ENCODE assay signal across 18 cellular contexts in genomic region chr1:55321947-55322346, GRCh38.
DNase-seq lines count a peak whose midpoint lies in the region; ATAC-seq, FAIRE-seq and TF ChIP-seq lines count a peak whose summit lies in the region.
"Had no signal": no experiment of that assay in that cellular context is flagged by ENCODE, and none has a peak within 500 bp of the region (broad histone marks: within the 10 kb centered on the region; RNA-seq: fewer than 3 reads in every experiment).

No MANE protein-coding gene starts in this region.

- H3K27ac Mint-ChIP-seq in CD14-positive monocyte = no peak overlapping the region
- H3K27ac Mint-ChIP-seq: activated CD4-positive, alpha-beta T cell treated with anti-CD3 and anti-CD28 coated beads, Interleukin-2, amount 10 ng/mL, durations not matched to agents 7 days and 5 days; activated naive CD8-positive, alpha-beta T cell treated with anti-CD3 and anti-CD28 coated beads, Interleukin-2, amount 10 ng/mL, durations not matched to agents 7 days and 5 days; IgD-negative memory B cell had no signal

- H3K36me3 ChIP-seq in colonic mucosa = no peaks in the 10 kb centered on the region
- H3K36me3 ChIP-seq: BLaER1 treated with 17β-estradiol and CSF1 and Interleukin-3, amounts not matched to agents 10 nM and 100 nM; HAP-1; uterus had no signal

- TF ChIP-seq CTCF in A549 (IDR thresholded peaks at IDR 0.05) (no peak), epithelial cell of esophagus (IDR thresholded peaks at IDR 0.05; ENCODE audit: insufficient read depth, low read depth, low read length, missing control alignments) (no peak), CD14-positive monocyte (IDR thresholded peaks at IDR 0.05) (no peak), colonic mucosa (IDR thresholded peaks at IDR 0.05) (no peak)

- peaks cover 44% of the 10 kb centered on the region for H3K4me1 ChIP-seq in A549
- no peaks in the 10 kb centered on the region for H3K4me1 ChIP-seq in colonic mucosa
- H3K4me1 ChIP-seq: uterus had no signal

- H3K4me3 ChIP-seq in A549 (no peak overlapping the region), epithelial cell of esophagus (ENCODE audit: low read length) (no peak overlapping the region), colonic mucosa (no peak overlapping the region)
- H3K4me3 ChIP-seq: BLaER1 treated with 17β-estradiol and CSF1 and Interleukin-3, amounts not matched to agents 10 nM and 100 nM; GM12878; HAP-1; hepatocyte; uterus had no signal

- TF ChIP-seq RAD21 in A549 (conservative IDR thresholded peaks at IDR 0.05 in 1 of 2, IDR thresholded peaks at IDR 0.05 in 1 of 2) = no peak

- H3K27me3 ChIP-seq in colonic mucosa = no peaks in the 10 kb centered on the region
- H3K27me3 ChIP-seq: BLaER1 treated with 17β-estradiol and CSF1 and Interleukin-3, amounts not matched to agents 10 nM and 100 nM; hepatocyte; uterus had no signal

- CTCF ChIA-PET in A549 (lab: Yijun Ruan, JAX) = no interaction called here

- DNase-seq in A549 (ENCODE audit: low read depth in 1 of 2, low spot score in 1 of 2) = peak; percentile 28 to 66
- DNase-seq in DMS53 (lab: John Stamatoyannopoulos, UW) = peak; percentile 85
- DNase-seq in NCI-H2171 (lab: John Stamatoyannopoulos, UW) = peak; percentile 13
- peak; percentile 29 for DNase-seq in epithelial cell of esophagus (ENCODE audit: low read depth)
- DNase-seq in caudate nucleus (lab: John Stamatoyannopoulos, UW) = no peak
- DNase-seq in CD14-positive monocyte (ENCODE audit: low spot score) = no peak
- no peak for DNase-seq in posterior vena cava (ENCODE audit: low spot score)
- DNase-seq in colonic mucosa = no peak
- DNase-seq: activated CD4-positive, alpha-beta T cell treated with anti-CD3 and anti-CD28 coated beads, Interleukin-2, amount 10 ng/mL, durations not matched to agents 7 days and 5 days; activated naive CD8-positive, alpha-beta T cell treated with anti-CD3 and anti-CD28 coated beads, Interleukin-2, amount 10 ng/mL, durations not matched to agents 7 days and 5 days; activated T-cell treated with anti-CD3 and anti-CD28 coated beads, Interleukin-2, amount 50 U/mL, for 4 hours; SIG-M5; uterus had no signal

- H3K9me3 Mint-ChIP-seq in CD14-positive monocyte = peaks cover 0 to 2% (median 0%) of the 10 kb centered on the region in 7 donors
- H3K9me3 Mint-ChIP-seq: activated CD4-positive, alpha-beta T cell treated with anti-CD3 and anti-CD28 coated beads, Interleukin-2, amount 10 ng/mL, durations not matched to agents 7 days and 5 days; activated naive CD8-positive, alpha-beta T cell treated with anti-CD3 and anti-CD28 coated beads, Interleukin-2, amount 10 ng/mL, durations not matched to agents 7 days and 5 days; activated T-cell treated with anti-CD3 and anti-CD28 coated beads, Interleukin-2, amount 50 U/mL, for 4 hours; IgD-negative memory B cell had no signal

- WGBS in A549 (ENCODE audit: missing lambda C conversion rate) = 3% methylated on average over 2 of the region's 2 CpGs

- TF ChIP-seq EP300 in A549 (IDR thresholded peaks at IDR 0.05) = peak in 1 of 2 experiments; percentile 51; a peak in 2 of 5 replicates

- H3K36me3 Mint-ChIP-seq in CD14-positive monocyte = no peaks in the 10 kb centered on the region
- H3K36me3 Mint-ChIP-seq: activated naive CD8-positive, alpha-beta T cell treated with anti-CD3 and anti-CD28 coated beads, Interleukin-2, amount 10 ng/mL, durations not matched to agents 7 days and 5 days; IgD-negative memory B cell had no signal

- H3K4me1 Mint-ChIP-seq in CD14-positive monocyte = peaks cover 15% of the 10 kb centered on the region

- H3K4me3 Mint-ChIP-seq in CD14-positive monocyte = no peak overlapping the region
- H3K4me3 Mint-ChIP-seq: activated CD4-positive, alpha-beta T cell treated with anti-CD3 and anti-CD28 coated beads, Interleukin-2, amount 10 ng/mL, durations not matched to agents 7 days and 5 days; activated naive CD8-positive, alpha-beta T cell treated with anti-CD3 and anti-CD28 coated beads, Interleukin-2, amount 10 ng/mL, durations not matched to agents 7 days and 5 days; activated T-cell treated with anti-CD3 and anti-CD28 coated beads, Interleukin-2, amount 50 U/mL, for 4 hours; IgD-negative memory B cell had no signal

- H3K27me3 Mint-ChIP-seq in CD14-positive monocyte (ENCODE audit: low read depth in 3 of 3) = peaks cover 6 to 9% (median 9%) of the 10 kb centered on the region in 3 donors

- ATAC-seq in A549 = peak in 1 of 2 experiments; percentile 72; a peak in 3 of 6 replicates
- ATAC-seq: activated T-cell treated with anti-CD3 and anti-CD28 coated beads, Interleukin-2, amount 50 U/mL, for 4 hours; GM12878 had no signal

- POLR2A ChIA-PET in A549 (lab: Yijun Ruan, JAX) = interaction anchor here (1.5 kb wide), 1 partner anchor 12 kb away, joined by 3 read pairs; no protein-coding TSS in a partner anchor

- H3K4me2 ChIP-seq in A549 = peak overlapping the region; percentile 58
- H3K4me2 ChIP-seq: BLaER1 treated with 17β-estradiol and CSF1 and Interleukin-3, amounts not matched to agents 10 nM and 100 nM; hepatocyte had no signal

- intact Hi-C loops in CD14-positive monocyte (cut with micrococcal nuclease) = no loop called here
- intact Hi-C loops in posterior vena cava (cut with DNase I) = no loop called here
- intact Hi-C loops in colonic mucosa (cut with DNase I) = no loop called here

- peak overlapping the region; percentile 82 to 88 for H3K27ac ChIP-seq in A549
- H3K27ac ChIP-seq in caudate nucleus (ENCODE audit: low read depth, low read length) = no peak overlapping the region
- no peak overlapping the region for H3K27ac ChIP-seq in colonic mucosa
- H3K27ac ChIP-seq: BLaER1 treated with 17β-estradiol and CSF1 and Interleukin-3, amounts not matched to agents 10 nM and 100 nM; hepatocyte; uterus had no signal

- no peak for FAIRE-seq in A549 (lab: Jason Lieb, UNC)
- FAIRE-seq: GM12878 had no signal

- H3K9me3 ChIP-seq in A549 (0 out of 3 replicates have a peak, but pooled peaks cover 2% of the 10 kb centered on the region), colonic mucosa (no peaks in the 10 kb centered on the region)
- H3K9me3 ChIP-seq: BLaER1 treated with 17β-estradiol and CSF1 and Interleukin-3, amounts not matched to agents 10 nM and 100 nM; HAP-1; uterus had no signal

- H3K9ac ChIP-seq in colonic mucosa (ENCODE audit: low read depth in 2 of 2, low read length in 2 of 2) = no peak overlapping the region
- H3K9ac ChIP-seq: BLaER1 treated with 17β-estradiol and CSF1 and Interleukin-3, amounts not matched to agents 10 nM and 100 nM had no signal

- TF ChIP-seq POLR2A in A549 (IDR thresholded peaks at IDR 0.05; ENCODE audit: low read length) = no peak

TF ChIP-seq in A549, 52 proteins besides CTCF, POLR2A, EP300 and RAD21 (continues in another document):
- TF ChIP-seq JUN (IDR thresholded peaks at IDR 0.05) = 0 out of 5 replicates have a peak, but pooled peaks of 1 of the 2 experiments have one; percentile 27
- TF ChIP-seq GATA3 (IDR thresholded peaks at IDR 0.05; ENCODE audit: borderline replicate concordance) = peak; percentile 64; the same call in 1 of the 2 replicates
- no peak for TF ChIP-seq ZSCAN20 (CRISPR knock-in tag; IDR thresholded peaks at IDR 0.05)
- no peak for TF ChIP-seq ZC3H11A (IDR thresholded peaks at IDR 0.05)
- TF ChIP-seq HOXB13 (CRISPR knock-in tag; IDR thresholded peaks at IDR 0.05; ENCODE audit: low read depth) = no peak
- TF ChIP-seq ZNF302 (CRISPR knock-in tag; IDR thresholded peaks at IDR 0.05) = no peak
- TF ChIP-seq CHD4 (IDR thresholded peaks at IDR 0.05; ENCODE audit: borderline replicate concordance) = no peak
- TF ChIP-seq NPAS2 (CRISPR knock-in tag; IDR thresholded peaks at IDR 0.05; ENCODE audit: borderline replicate concordance) = no peak
- TF ChIP-seq CBX8 (IDR thresholded peaks at IDR 0.05) = no peak
- TF ChIP-seq MAFK (IDR thresholded peaks at IDR 0.05; ENCODE audit: partially characterized antibody) = peak; percentile 85
- TF ChIP-seq HOXA7 (CRISPR knock-in tag; IDR thresholded peaks at IDR 0.05) = no peak
- TF ChIP-seq SREBF2 (IDR thresholded peaks at IDR 0.05) = no peak
- TF ChIP-seq, protein P1, sequence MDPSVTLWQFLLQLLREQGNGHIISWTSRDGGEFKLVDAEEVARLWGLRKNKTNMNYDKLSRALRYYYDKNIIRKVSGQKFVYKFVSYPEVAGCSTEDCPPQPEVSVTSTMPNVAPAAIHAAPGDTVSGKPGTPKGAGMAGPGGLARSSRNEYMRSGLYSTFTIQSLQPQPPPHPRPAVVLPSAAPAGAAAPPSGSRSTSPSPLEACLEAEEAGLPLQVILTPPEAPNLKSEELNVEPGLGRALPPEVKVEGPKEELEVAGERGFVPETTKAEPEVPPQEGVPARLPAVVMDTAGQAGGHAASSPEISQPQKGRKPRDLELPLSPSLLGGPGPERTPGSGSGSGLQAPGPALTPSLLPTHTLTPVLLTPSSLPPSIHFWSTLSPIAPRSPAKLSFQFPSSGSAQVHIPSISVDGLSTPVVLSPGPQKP (IDR thresholded peaks at IDR 0.05; ENCODE audit: low read depth, low read length) = no peak
- TF ChIP-seq RCOR1 (IDR thresholded peaks at IDR 0.05; ENCODE audit: low read depth, low read length) = no peak
- peak; percentile 24; the same call in 1 of the 2 replicates for TF ChIP-seq FOSL2 (IDR thresholded peaks at IDR 0.05)
- peak; percentile 75 for TF ChIP-seq FOSL2 (CRISPR knock-in tag; IDR thresholded peaks at IDR 0.05)
- TF ChIP-seq EHF (CRISPR knock-in tag; IDR thresholded peaks at IDR 0.05) = no peak
- TF ChIP-seq FOXS1 (CRISPR knock-in tag; IDR thresholded peaks at IDR 0.05) = no peak
- no peak for TF ChIP-seq ESRRA (IDR thresholded peaks at IDR 0.05; ENCODE audit: borderline replicate concordance, low read length)
- TF ChIP-seq, protein P2, sequence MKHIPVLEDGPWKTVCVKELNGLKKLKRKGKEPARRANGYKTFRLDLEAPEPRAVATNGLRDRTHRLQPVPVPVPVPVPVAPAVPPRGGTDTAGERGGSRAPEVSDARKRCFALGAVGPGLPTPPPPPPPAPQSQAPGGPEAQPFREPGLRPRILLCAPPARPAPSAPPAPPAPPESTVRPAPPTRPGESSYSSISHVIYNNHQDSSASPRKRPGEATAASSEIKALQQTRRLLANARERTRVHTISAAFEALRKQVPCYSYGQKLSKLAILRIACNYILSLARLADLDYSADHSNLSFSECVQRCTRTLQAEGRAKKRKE (CRISPR knock-in tag; IDR thresholded peaks at IDR 0.05; ENCODE audit: low read depth) = no peak
- no peak for TF ChIP-seq BHLHE40 (IDR thresholded peaks at IDR 0.05; ENCODE audit: low read depth, low read length)
- peak in 1 of 2 experiments; percentile 29; a peak in 1 of 4 replicates for TF ChIP-seq CEBPB (IDR thresholded peaks at IDR 0.05)
- no peak for TF ChIP-seq NFE2L2 (conservative IDR thresholded peaks at IDR 0.05; ENCODE audit: low read length)
- no peak for TF ChIP-seq HDAC2 (IDR thresholded peaks at IDR 0.05)
- no peak for TF ChIP-seq RNF2 (IDR thresholded peaks at IDR 0.05; ENCODE audit: borderline replicate concordance, low read depth)

Comparison
In these comparisons a context has a peak if more than half of its experiments do, and no peak if none do; other contexts are left out.
1. DNase-seq: peak in A549 (2 of 2), DMS53 (single experiment), NCI-H2171 (single experiment) and epithelial cell of esophagus (single experiment); none in caudate nucleus (0 of 61), CD14-positive monocyte (single experiment), posterior vena cava (single experiment) and colonic mucosa (single experiment).
2. H3K27ac ChIP-seq: peak in A549 (2 of 2); none in caudate nucleus (single experiment) and colonic mucosa (single experiment).